Comparison of ENCODE assay signal across 8 cellular contexts in genomic region chr7:87220734-87221215, GRCh38. TPM values are rescaled to one million over a fixed set of nuclear protein-coding genes. Genes with fewer than 3 reads are reported as not detected.
DNase-seq lines count a peak whose midpoint lies in the region; ATAC-seq and TF ChIP-seq lines count a peak whose summit lies in the region.

No MANE protein-coding gene starts in this region.

- H3K9me3 Mint-ChIP-seq in activated CD4-positive, alpha-beta T cell treated with anti-CD3 and anti-CD28 coated beads for 36 hours (ENCODE audit: low read depth): no peaks in the 10 kb centered on the region

- H3K4me3 Mint-ChIP-seq in activated CD4-positive, alpha-beta T cell treated with anti-CD3 and anti-CD28 coated beads for 36 hours: peak overlapping the region; percentile 97

- no peak for ATAC-seq in activated CD4-positive, alpha-beta T cell treated with anti-CD3 and anti-CD28 coated beads for 36 hours
- no peak for ATAC-seq in GM18498 (IDR thresholded peaks at IDR 0.05; ENCODE audit: unreplicated experiment)

- H3K4me3 ChIP-seq in esophagus muscularis mucosa (peak overlapping the region; percentile 72 to 88 (median 82)), neutrophil (ENCODE audit: low read depth in 1 of 2, low read length in 1 of 2) (peak overlapping the region; percentile 83 to 88)

- H3K27ac ChIP-seq in esophagus muscularis mucosa (replicated peaks in 1 of 4) (peak overlapping the region; percentile 82 to 87 (median 85)), neutrophil (no peak overlapping the region)

- no peaks in the 10 kb centered on the region for H3K27me3 ChIP-seq in esophagus muscularis mucosa
- peaks cover 60% of the 10 kb centered on the region for H3K27me3 ChIP-seq in neutrophil

- 2% methylated on average over 16 of the region's 17 CpGs for WGBS in esophagus muscularis mucosa

- peaks cover 4 to 36% (median 33%) of the 10 kb centered on the region in 4 donors for H3K4me1 ChIP-seq in esophagus muscularis mucosa
- H3K4me1 ChIP-seq in neutrophil (ENCODE audit: control insufficient read depth in 1 of 2, insufficient read depth in 1 of 2, low read depth in 1 of 2, low read length in 1 of 2): peaks cover 21 to 26% of the 10 kb centered on the region in 2 experiments

- peaks cover 3% of the 10 kb centered on the region for H3K27me3 Mint-ChIP-seq in activated CD4-positive, alpha-beta T cell treated with anti-CD3 and anti-CD28 coated beads for 36 hours

- intact Hi-C loops in activated CD4-positive, alpha-beta T cell treated with anti-CD3 and anti-CD28 coated beads for 36 hours (cut with DNase I, micrococcal nuclease): loop anchor here (1.0 to 5.0 kb wide), 8 partner anchors 17 to 656 kb away; partner anchors contain the start of genes CROT (in 2 of the 2), ELAPOR2 (in 2 of the 2), DBF4 (in 1 of the 2) and DMTF1 (in 1 of the 2)
- intact Hi-C loops in esophagus muscularis mucosa (cut with DNase I): loop anchor here (2.0 to 10.0 kb wide), 3 partner anchors 68 to 283 kb away; partner anchors contain the start of genes CROT and DMTF1

- TF ChIP-seq CTCF in esophagus muscularis mucosa (IDR thresholded peaks at IDR 0.05) (no peak), neutrophil (IDR thresholded peaks at IDR 0.05) (no peak)

- peaks cover 27% of the 10 kb centered on the region for H3K36me3 Mint-ChIP-seq in activated CD4-positive, alpha-beta T cell treated with anti-CD3 and anti-CD28 coated beads for 36 hours (ENCODE audit: low read depth)

- POLR2A ChIA-PET in activated CD4-positive, alpha-beta T cell treated with anti-CD3 and anti-CD28 coated beads for 36 hours (lab: Charles Lee): interaction anchor here (0.6 to 2.7 kb wide), 2 partner anchors 64 to 68 kb away, joined by 3 to 35 read pairs; partner anchors contain the start of gene DMTF1

- CTCF ChIA-PET in activated CD4-positive, alpha-beta T cell treated with anti-CD3 and anti-CD28 coated beads for 36 hours (lab: Charles Lee): interaction anchor here (0.5 to 1.9 kb wide), 5 partner anchors 28 to 119 kb away, joined by 3 to 9 read pairs (median 3); partner anchors contain the start of gene DMTF1

- H3K27ac Mint-ChIP-seq in activated CD4-positive, alpha-beta T cell treated with anti-CD3 and anti-CD28 coated beads for 36 hours: peak overlapping the region; percentile 62

- peak; percentile 37 for DNase-seq in activated CD4-positive, alpha-beta T cell treated with anti-CD3 and anti-CD28 coated beads for 36 hours
- DNase-seq in activated CD4-positive, alpha-beta T cell treated with anti-CD3 and anti-CD28 coated beads, Interleukin-2, amount 50 U/mL, for 4 hours: no peak
- peak; percentile 69 for DNase-seq in RKO (ENCODE audit: low spot score)
- no peak for DNase-seq in esophagus muscularis mucosa (ENCODE audit: extremely low spot score)
- DNase-seq in stimulated activated CD4-positive, alpha-beta T cell treated with anti-CD3 and anti-CD28 coated beads, Interleukin-4, amount 100 ng/mL, for 4 hours: no peak
- DNase-seq in NCI-H2081 treated with DMSO at 0.1 percent for 48 hours (lab: John Stamatoyannopoulos, UW): no peak

- TF ChIP-seq EP300 in esophagus muscularis mucosa (IDR thresholded peaks at IDR 0.05): no peak

- H3K9me3 ChIP-seq in esophagus muscularis mucosa (no peaks in the 10 kb centered on the region), neutrophil (no peaks in the 10 kb centered on the region)

- no peaks in the 10 kb centered on the region for H3K36me3 ChIP-seq in esophagus muscularis mucosa
- H3K36me3 ChIP-seq in neutrophil: no peaks in the 10 kb centered on the region

- H3K4me1 Mint-ChIP-seq in activated CD4-positive, alpha-beta T cell treated with anti-CD3 and anti-CD28 coated beads for 36 hours: peaks cover 25% of the 10 kb centered on the region

- no peak for TF ChIP-seq POLR2A in esophagus muscularis mucosa (IDR thresholded peaks at IDR 0.05; ENCODE audit: low read depth)

RNA-seq across cellular contexts. Expression of gene TMEM243, which starts 1.2 kb away (rescaled TPM):
- 10 to 100 TPM; 44.1 to 46.9 TPM for total RNA-seq in activated CD4-positive, alpha-beta T cell treated with anti-CD3 and anti-CD28 coated beads for 36 hours
- 10 to 100 TPM; 15.0 to 27.9 (median 19.8) TPM for total RNA-seq in esophagus muscularis mucosa

Comparison
In these comparisons a context has a peak if more than half of its experiments do, and no peak if none do; other contexts are left out.
1. DNase-seq: peak in activated CD4-positive, alpha-beta T cell treated with anti-CD3 and anti-CD28 coated beads for 36 hours (single experiment) and RKO (single experiment); none in activated CD4-positive, alpha-beta T cell treated with anti-CD3 and anti-CD28 coated beads, Interleukin-2, amount 50 U/mL, for 4 hours (0 of 2), esophagus muscularis mucosa (single experiment), stimulated activated CD4-positive, alpha-beta T cell treated with anti-CD3 and anti-CD28 coated beads, Interleukin-4, amount 100 ng/mL, for 4 hours (0 of 2) and NCI-H2081 treated with DMSO at 0.1 percent for 48 hours (single experiment).